ENCODE assay signal across 6 cellular contexts in genomic region chrX:153727108-153727931, GRCh38. TPM values are rescaled to one million over a fixed set of nuclear protein-coding genes. Genes with fewer than 3 reads are reported as not detected.
DNase-seq lines count a peak whose midpoint lies in the region; ATAC-seq and TF ChIP-seq lines count a peak whose summit lies in the region.

No MANE protein-coding gene starts in this region.

- no peaks in the 10 kb centered on the region for H3K27me3 ChIP-seq in CD4-positive, alpha-beta T cell (ENCODE audit: control insufficient read depth, insufficient read depth, low read length)
- no peaks in the 10 kb centered on the region for H3K27me3 ChIP-seq in gastroesophageal sphincter
- H3K27me3 ChIP-seq in stomach, result no peaks in the 10 kb centered on the region

- no peak overlapping the region for H3K27ac ChIP-seq in CD4-positive, alpha-beta T cell (ENCODE audit: low read depth, low read length)
- peak overlapping the region; percentile 24 to 91 (median 87) for H3K27ac ChIP-seq in gastroesophageal sphincter
- H3K27ac ChIP-seq in stomach, result peak overlapping the region; percentile 72 to 91 (median 88)

- H3K36me3 ChIP-seq in gastroesophageal sphincter (peaks cover 0 to 21% of the 10 kb centered on the region in 2 donors), stomach (peaks cover 0 to 23% (median 9%) of the 10 kb centered on the region in 4 donors)

- H3K36me3 Mint-ChIP-seq in CD4-positive, alpha-beta T cell (ENCODE audit: low read depth), result peaks cover 19% of the 10 kb centered on the region

- no peak for DNase-seq in CD4-positive, alpha-beta T cell
- DNase-seq in NOMO-1 (lab: John Stamatoyannopoulos, UW; ENCODE audit: unreplicated experiment in 2 of 2) (peak; percentile 20 to 36), stomach (peak; percentile 78), NCI-H524 treated with DMSO at 0.1 percent for 48 hours (lab: John Stamatoyannopoulos, UW) (no peak)
- DNase-seq in effector CD4-positive, alpha-beta T cell, result no peak

- TF ChIP-seq EP300 in gastroesophageal sphincter (IDR thresholded peaks at IDR 0.05), result no peak
- no peak for TF ChIP-seq EP300 in stomach (IDR thresholded peaks at IDR 0.05)

- no peaks in the 10 kb centered on the region for H3K9me3 Mint-ChIP-seq in CD4-positive, alpha-beta T cell

- no peaks in the 10 kb centered on the region for H3K9me3 ChIP-seq in CD4-positive, alpha-beta T cell (ENCODE audit: control insufficient read depth, low read length)
- H3K9me3 ChIP-seq in gastroesophageal sphincter, result no peaks in the 10 kb centered on the region
- peaks cover 0 to 33% (median 11%) of the 10 kb centered on the region in 4 donors for H3K9me3 ChIP-seq in stomach

- H3K27me3 Mint-ChIP-seq in CD4-positive, alpha-beta T cell, result no peaks in the 10 kb centered on the region

- ATAC-seq in CD4-positive, alpha-beta T cell (ENCODE audit: poor library complexity), result no peak
- ATAC-seq in gastroesophageal sphincter, result peak; percentile 23

- H3K4me1 Mint-ChIP-seq in CD4-positive, alpha-beta T cell (ENCODE audit: low read depth), result peaks cover 24% of the 10 kb centered on the region

- H3K4me3 ChIP-seq in gastroesophageal sphincter (peak overlapping the region in 1 of 2 donors; percentile 76), stomach (peak overlapping the region in 2 of 4 donors; percentile 41 to 72)

- CTCF ChIA-PET in CD4-positive, alpha-beta T cell (lab: Charles Lee), result no interaction called here

- TF ChIP-seq POLR2A in gastroesophageal sphincter (IDR thresholded peaks at IDR 0.05), result no peak
- TF ChIP-seq POLR2A in stomach (IDR thresholded peaks at IDR 0.05), result no peak

- 40% methylated on average over 1 of the region's 23 CpGs; no CpG with 5 or more reads in 1 of the 2 donors for WGBS in gastroesophageal sphincter (ENCODE audit: low coverage in 1 of 2), 2 donors
- 11 to 51% (median 26%) methylated on average over 8 to 23 of the region's 23 CpGs for WGBS in stomach, 5 donors

- peaks cover 0 to 58% (median 30%) of the 10 kb centered on the region in 3 donors for H3K4me1 ChIP-seq in gastroesophageal sphincter
- peaks cover 41 to 53% (median 51%) of the 10 kb centered on the region in 4 donors for H3K4me1 ChIP-seq in stomach

- no peak for TF ChIP-seq CTCF in CD4-positive, alpha-beta T cell (IDR thresholded peaks at IDR 0.05)
- no peak for TF ChIP-seq CTCF in gastroesophageal sphincter (IDR thresholded peaks at IDR 0.05)
- TF ChIP-seq CTCF in stomach (IDR thresholded peaks at IDR 0.05), result no peak

- intact Hi-C loops in CD4-positive, alpha-beta T cell (cut with DNase I, micrococcal nuclease), result loop anchor here in 1 of 2 experiments (5.0 kb wide), 1 partner anchor 65 kb away; the partner anchor contains the start of genes IDH3G and SSR4
- intact Hi-C loops in stomach (cut with DNase I; ENCODE audit: low total_unique reads), result no loop called here

- peak overlapping the region; percentile 79 for H3K4me3 Mint-ChIP-seq in CD4-positive, alpha-beta T cell

- H3K27ac Mint-ChIP-seq in CD4-positive, alpha-beta T cell, result peak overlapping the region; percentile 80

- POLR2A ChIA-PET in CD4-positive, alpha-beta T cell (lab: Charles Lee), result interaction anchor here (2.0 kb wide), 1 partner anchor 244 kb away, joined by 5 read pairs; the partner anchor contains the start of gene HCFC1

RNA-seq across cellular contexts. Expression of gene ABCD1, which starts 2.7 kb away (rescaled TPM):
- total RNA-seq in CD4-positive, alpha-beta T cell, result 1 to 10 TPM; 8.6 to 9.2 TPM
- total RNA-seq in gastroesophageal sphincter (10 to 100 TPM; 14.4 to 38.8 (median 22.0) TPM), stomach (10 to 100 TPM in 3 of 5 donors, 1 to 10 TPM in 2; 2.4 to 22.3 (median 14.5) TPM)
- polyA plus RNA-seq in stomach, result 1 to 10 TPM; 3.2 to 3.7 (median 3.4) TPM

RNA-seq across cellular contexts. Expression of gene BCAP31, which starts 3.1 kb away (rescaled TPM):
- total RNA-seq in CD4-positive, alpha-beta T cell, result 10 to 100 TPM; 42.1 to 43.1 TPM
- total RNA-seq in gastroesophageal sphincter, result 100 to 1,000 TPM in 2 of 4 donors, 10 to 100 TPM in 2; 76.1 to 125 (median 104) TPM
- 100 to 1,000 TPM in 1 of 5 donors, 10 to 100 TPM in 3, under 1 TPM in 1; 0.58 to 121 (median 75.9) TPM for total RNA-seq in stomach
- polyA plus RNA-seq in stomach, result 100 to 1,000 TPM in 1 of 3 donors, 10 to 100 TPM in 2; 49.6 to 156 (median 88.0) TPM

RNA-seq across cellular contexts. Expression of gene PLXNB3, which starts 36.7 kb away (rescaled TPM):
- total RNA-seq in CD4-positive, alpha-beta T cell, result not detected
- 10 to 100 TPM in 3 of 4 donors, 1 to 10 TPM in 1; 9.2 to 19.2 (median 16.8) TPM for total RNA-seq in gastroesophageal sphincter
- 10 to 100 TPM in 3 of 5 donors, 1 to 10 TPM in 2; 1.8 to 49.2 (median 18.7) TPM for total RNA-seq in stomach
- 10 to 100 TPM in 1 of 3 donors, 1 to 10 TPM in 2; 5.2 to 11.9 (median 6.0) TPM for polyA plus RNA-seq in stomach

RNA-seq across cellular contexts. Expression of gene SLC6A8, which starts 39.6 kb away (rescaled TPM):
- under 1 TPM; 0.42 to 0.71 TPM for total RNA-seq in CD4-positive, alpha-beta T cell
- total RNA-seq in gastroesophageal sphincter (10 to 100 TPM; 25.3 to 86.6 (median 37.9) TPM), stomach (10 to 100 TPM; 17.7 to 32.7 (median 19.1) TPM)
- polyA plus RNA-seq in stomach, result 10 to 100 TPM in 2 of 3 donors, 1 to 10 TPM in 1; 7.3 to 30.9 (median 15.9) TPM

RNA-seq across cellular contexts. Expression of gene SRPK3, which starts 53.5 kb away (rescaled TPM):
- total RNA-seq in CD4-positive, alpha-beta T cell, result not detected
- total RNA-seq in gastroesophageal sphincter, result 1 to 10 TPM in 3 of 4 donors, not detected in 1; 3.0 to 4.7 (median 4.4) TPM
- total RNA-seq in stomach, result 1 to 10 TPM in 3 of 5 donors, not detected in 2; 1.1 to 3.6 (median 1.6) TPM
- 1 to 10 TPM in 1 of 3 donors, under 1 TPM in 2; 0.35 to 1.7 (median 0.46) TPM for polyA plus RNA-seq in stomach

Comparison
In these comparisons a context has a peak if more than half of its experiments do, and no peak if none do; other contexts are left out.
1. DNase-seq: peak in NOMO-1 (2 of 2) and stomach (single experiment); none in CD4-positive, alpha-beta T cell (0 of 10), NCI-H524 treated with DMSO at 0.1 percent for 48 hours (single experiment) and effector CD4-positive, alpha-beta T cell (single experiment).